In the genomic region with DNA sequence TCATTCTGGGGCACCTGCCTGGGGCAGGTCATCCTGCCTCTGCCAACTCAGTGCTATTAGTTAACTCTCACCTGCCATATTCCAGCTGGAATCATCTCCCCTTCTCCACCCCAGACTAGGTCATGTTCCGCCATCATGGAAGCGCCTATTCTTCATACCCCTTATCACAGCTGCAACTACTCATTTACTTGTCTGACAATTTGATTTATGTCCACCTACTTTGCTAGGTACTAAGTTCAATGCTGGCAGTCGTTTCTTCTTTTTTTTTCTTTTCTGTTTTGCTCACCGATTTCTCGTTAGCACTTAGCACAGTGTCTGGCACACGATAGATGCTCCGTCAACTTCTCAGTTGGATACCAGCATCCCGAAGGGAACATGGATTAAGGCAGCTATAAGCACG, we compare ENCODE assay signal across 13 cellular contexts. TPM values are rescaled to one million over a fixed set of nuclear protein-coding genes. Genes with fewer than 3 reads are reported as not detected.
DNase-seq lines count a peak whose midpoint lies in the region; ATAC-seq and TF ChIP-seq lines count a peak whose summit lies in the region.
"Had no signal": no experiment of that assay in that cellular context is flagged by ENCODE, and none has a peak within 500 bp of the region (broad histone marks: within the 10 kb centered on the region; RNA-seq: fewer than 3 reads in every experiment).

No MANE protein-coding gene starts in this region.

- H3K27ac ChIP-seq in CD8-positive, alpha-beta memory T cell (ENCODE audit: low read depth, low read length): no peak overlapping the region
- H3K27ac ChIP-seq in naive thymus-derived CD4-positive, alpha-beta T cell (ENCODE audit: low read depth, low read length): peak overlapping the region; percentile 78
- H3K27ac ChIP-seq in aorta (ENCODE audit: low read depth in 1 of 2, low read length in 2 of 2): no peak overlapping the region

- peaks cover 24 to 37% (median 36%) of the 10 kb centered on the region in 3 donors for H3K4me1 Mint-ChIP-seq in CD8-positive, alpha-beta memory T cell
- no peaks in the 10 kb centered on the region for H3K4me1 Mint-ChIP-seq in activated T-helper 17 cell treated with anti-CD3 and anti-CD28 coated beads, Interleukin-2, amount 50 U/mL, for 72 hours
- peaks cover 5 to 35% (median 26%) of the 10 kb centered on the region in 7 donors for H3K4me1 Mint-ChIP-seq in naive thymus-derived CD4-positive, alpha-beta T cell

- no peaks in the 10 kb centered on the region for H3K36me3 ChIP-seq in CD8-positive, alpha-beta memory T cell (ENCODE audit: insufficient read depth, low read length)
- H3K36me3 ChIP-seq in naive thymus-derived CD4-positive, alpha-beta T cell (ENCODE audit: control insufficient read depth in 2 of 3, insufficient read depth in 3 of 3, low read length in 3 of 3): peaks cover 0 to 5% (median 0%) of the 10 kb centered on the region in 3 experiments
- no peaks in the 10 kb centered on the region for H3K36me3 ChIP-seq in aorta (ENCODE audit: control insufficient read depth in 1 of 2, insufficient read depth in 2 of 2, low read length in 1 of 2)
- H3K36me3 ChIP-seq: esophagus squamous epithelium had no signal

- no peaks in the 10 kb centered on the region for H3K9me3 ChIP-seq in CD8-positive, alpha-beta memory T cell (ENCODE audit: low read length)
- H3K9me3 ChIP-seq in naive thymus-derived CD4-positive, alpha-beta T cell (ENCODE audit: control insufficient read depth in 2 of 3, low read length in 3 of 3): no peaks in the 10 kb centered on the region
- H3K9me3 ChIP-seq in aorta (ENCODE audit: control insufficient read depth, low read length): no peaks in the 10 kb centered on the region
- H3K9me3 ChIP-seq: esophagus squamous epithelium had no signal

- peak overlapping the region in 5 of 8 donors; percentile 73 to 96 (median 92) for H3K27ac Mint-ChIP-seq in CD8-positive, alpha-beta memory T cell
- H3K27ac Mint-ChIP-seq in activated T-helper 17 cell treated with anti-CD3 and anti-CD28 coated beads, Interleukin-2, amount 50 U/mL, for 72 hours: no peak overlapping the region
- peak overlapping the region in 6 of 9 donors; percentile 4 to 93 (median 56) for H3K27ac Mint-ChIP-seq in naive thymus-derived CD4-positive, alpha-beta T cell

- no peak for ATAC-seq in activated T-helper 17 cell treated with anti-CD3 and anti-CD28 coated beads, Interleukin-2, amount 50 U/mL, for 72 hours (replicated peaks)
- ATAC-seq in naive thymus-derived CD4-positive, alpha-beta T cell: no peak
- ATAC-seq in GM18870 (IDR thresholded peaks at IDR 0.05; ENCODE audit: unreplicated experiment): no peak
- ATAC-seq in aorta (ENCODE audit: low FRiP score): no peak

- H3K4me3 Mint-ChIP-seq in CD8-positive, alpha-beta memory T cell: peak overlapping the region in 3 of 7 donors; percentile 79 to 94 (median 89)
- H3K4me3 Mint-ChIP-seq in activated T-helper 17 cell treated with anti-CD3 and anti-CD28 coated beads, Interleukin-2, amount 50 U/mL, for 72 hours: peak overlapping the region; percentile 74
- peak overlapping the region in 8 of 10 donors; percentile 5 to 95 (median 85) for H3K4me3 Mint-ChIP-seq in naive thymus-derived CD4-positive, alpha-beta T cell

- H3K9me3 Mint-ChIP-seq in CD8-positive, alpha-beta memory T cell: no peaks in the 10 kb centered on the region
- H3K9me3 Mint-ChIP-seq in activated T-helper 17 cell treated with anti-CD3 and anti-CD28 coated beads, Interleukin-2, amount 50 U/mL, for 72 hours: no peaks in the 10 kb centered on the region
- H3K9me3 Mint-ChIP-seq in naive thymus-derived CD4-positive, alpha-beta T cell: peaks cover 0 to 1% (median 0%) of the 10 kb centered on the region in 11 donors

- peaks cover 0 to 3% (median 0%) of the 10 kb centered on the region in 3 donors for H3K36me3 Mint-ChIP-seq in CD8-positive, alpha-beta memory T cell
- H3K36me3 Mint-ChIP-seq in activated T-helper 17 cell treated with anti-CD3 and anti-CD28 coated beads, Interleukin-2, amount 50 U/mL, for 72 hours (ENCODE audit: low read depth): peaks cover 10% of the 10 kb centered on the region
- H3K36me3 Mint-ChIP-seq in naive thymus-derived CD4-positive, alpha-beta T cell: peaks cover 0 to 3% (median 0%) of the 10 kb centered on the region in 5 donors

- no peaks in the 10 kb centered on the region for H3K27me3 ChIP-seq in CD8-positive, alpha-beta memory T cell (ENCODE audit: insufficient read depth, low read length, poor library complexity, severe bottlenecking)
- no peaks in the 10 kb centered on the region for H3K27me3 ChIP-seq in naive thymus-derived CD4-positive, alpha-beta T cell (ENCODE audit: control insufficient read depth in 2 of 2, insufficient read depth in 2 of 2, low read length in 2 of 2)
- H3K27me3 ChIP-seq in aorta (ENCODE audit: control insufficient read depth in 1 of 2, insufficient read depth in 2 of 2, low read length in 1 of 2): no peaks in the 10 kb centered on the region
- H3K27me3 ChIP-seq: esophagus squamous epithelium had no signal

- POLR2A ChIA-PET in CD8-positive, alpha-beta memory T cell (lab: Charles Lee): interaction anchor here (0.6 to 1.1 kb wide), 2 partner anchors 10 to 15 kb away, joined by 3 read pairs; no protein-coding TSS in a partner anchor
- POLR2A ChIA-PET in HEK293T (lab: Yijun Ruan, JAX): interaction anchor here (1.1 kb wide), 1 partner anchor 8 kb away, joined by 3 read pairs; no protein-coding TSS in a partner anchor
- POLR2A ChIA-PET in naive thymus-derived CD4-positive, alpha-beta T cell (lab: Charles Lee): interaction anchor here (0.8 kb wide), 1 partner anchor 1595 kb away, joined by 3 read pairs; no protein-coding TSS in a partner anchor

- H3K4me3 ChIP-seq in CD8-positive, alpha-beta memory T cell (ENCODE audit: low read length): no peak overlapping the region
- H3K4me3 ChIP-seq in naive thymus-derived CD4-positive, alpha-beta T cell (ENCODE audit: low read length): no peak overlapping the region
- H3K4me3 ChIP-seq in aorta (ENCODE audit: low read length in 2 of 2): no peak overlapping the region

- H3K27me3 Mint-ChIP-seq in CD8-positive, alpha-beta memory T cell: peaks cover 0 to 4% of the 10 kb centered on the region in 2 donors
- no peaks in the 10 kb centered on the region for H3K27me3 Mint-ChIP-seq in activated T-helper 17 cell treated with anti-CD3 and anti-CD28 coated beads, Interleukin-2, amount 50 U/mL, for 72 hours
- peaks cover 0 to 2% (median 0%) of the 10 kb centered on the region in 5 donors for H3K27me3 Mint-ChIP-seq in naive thymus-derived CD4-positive, alpha-beta T cell

- intact Hi-C loops in naive thymus-derived CD4-positive, alpha-beta T cell (cut with micrococcal nuclease): loop anchor here (1.0 to 10.0 kb wide), 7 partner anchors 146 to 1724 kb away; a partner anchor contains a TSS
- intact Hi-C loops in posterior vena cava (cut with DNase I) (no loop called here), aorta (cut with DNase I) (no loop called here)

- WGBS in aorta, 2 donors: 82 to 88% methylated on average over 9 of the region's 9 CpGs

- CTCF ChIA-PET in CD8-positive, alpha-beta memory T cell (lab: Charles Lee): interaction anchor here (1.3 kb wide), 1 partner anchor 9 kb away, joined by 3 read pairs; no protein-coding TSS in a partner anchor
- CTCF ChIA-PET in HEK293T (lab: Yijun Ruan, JAX): no interaction called here
- CTCF ChIA-PET in naive thymus-derived CD4-positive, alpha-beta T cell (lab: Charles Lee): no interaction called here

- peaks cover 19% of the 10 kb centered on the region for H3K4me1 ChIP-seq in CD8-positive, alpha-beta memory T cell (ENCODE audit: insufficient read depth, low read length)
- H3K4me1 ChIP-seq in naive thymus-derived CD4-positive, alpha-beta T cell (ENCODE audit: control insufficient read depth in 2 of 2, insufficient read depth in 2 of 2, low read length in 2 of 2): peaks cover 0 to 27% of the 10 kb centered on the region in 2 donors
- no peaks in the 10 kb centered on the region for H3K4me1 ChIP-seq in aorta (ENCODE audit: control insufficient read depth in 1 of 2, insufficient read depth in 2 of 2, low read length in 2 of 2)

- DNase-seq in CD8-positive, alpha-beta memory T cell: no peak
- no peak for DNase-seq in HEK293T (ENCODE audit: extremely low spot score)
- no peak for DNase-seq in naive thymus-derived CD4-positive, alpha-beta T cell
- DNase-seq in posterior vena cava (ENCODE audit: low spot score): no peak
- DNase-seq in NCI-H1436 treated with DMSO at 0.1 percent for 48 hours (lab: John Stamatoyannopoulos, UW): no peak
- DNase-seq in aorta: no peak
- DNase-seq: cortex of kidney; esophagus squamous epithelium; left colon; NCI-H2107; stimulated activated CD4-positive, alpha-beta T cell treated with anti-CD3 and anti-CD28 coated beads, Interleukin-2, amount 100 ng/mL, for 48 hours had no signal

TF ChIP-seq in HEK293T, 16 proteins besides CTCF, POLR2A, EP300 and RAD21:
- TF ChIP-seq, protein P1, sequence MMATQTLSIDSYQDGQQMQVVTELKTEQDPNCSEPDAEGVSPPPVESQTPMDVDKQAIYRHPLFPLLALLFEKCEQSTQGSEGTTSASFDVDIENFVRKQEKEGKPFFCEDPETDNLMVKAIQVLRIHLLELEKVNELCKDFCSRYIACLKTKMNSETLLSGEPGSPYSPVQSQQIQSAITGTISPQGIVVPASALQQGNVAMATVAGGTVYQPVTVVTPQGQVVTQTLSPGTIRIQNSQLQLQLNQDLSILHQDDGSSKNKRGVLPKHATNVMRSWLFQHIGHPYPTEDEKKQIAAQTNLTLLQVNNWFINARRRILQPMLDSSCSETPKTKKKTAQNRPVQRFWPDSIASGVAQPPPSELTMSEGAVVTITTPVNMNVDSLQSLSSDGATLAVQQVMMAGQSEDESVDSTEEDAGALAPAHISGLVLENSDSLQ (IDR thresholded peaks at IDR 0.05): peak; percentile 71; the same call in 1 of the 2 replicates
- TF ChIP-seq FOXK2 (IDR thresholded peaks at IDR 0.05): no peak

RNA-seq across cellular contexts. Expression of a gene that starts 1.1 kb away (rescaled TPM):
- 10 to 100 TPM; 38.7 to 42.7 TPM for total RNA-seq in CD8-positive, alpha-beta memory T cell
- 7.2 TPM for polyA plus RNA-seq in CD8-positive, alpha-beta memory T cell
- total RNA-seq in activated T-helper 17 cell treated with anti-CD3 and anti-CD28 coated beads, Interleukin-2, amount 50 U/mL, for 72 hours: 10 to 100 TPM; 41.3 to 42.2 TPM
- total RNA-seq in naive thymus-derived CD4-positive, alpha-beta T cell: 10 to 100 TPM; 50.6 to 84.2 (median 76.8) TPM
- polyA plus RNA-seq in naive thymus-derived CD4-positive, alpha-beta T cell: 1 to 10 TPM; 4.5 to 6.4 TPM
- total RNA-seq in posterior vena cava (10 to 100 TPM; 40.3 to 41.7 TPM), aorta (10 to 100 TPM; 45.8 to 51.8 TPM)
- polyA plus RNA-seq in aorta: 10 to 100 TPM; 25.4 to 26.4 TPM

Comparison
In these comparisons a context has a peak if more than half of its experiments do, and no peak if none do; other contexts are left out.
1. intact Hi-C loops: an anchor here in naive thymus-derived CD4-positive, alpha-beta T cell (1.0 to 10.0 kb wide); none called in posterior vena cava and aorta.